In the genomic region with DNA sequence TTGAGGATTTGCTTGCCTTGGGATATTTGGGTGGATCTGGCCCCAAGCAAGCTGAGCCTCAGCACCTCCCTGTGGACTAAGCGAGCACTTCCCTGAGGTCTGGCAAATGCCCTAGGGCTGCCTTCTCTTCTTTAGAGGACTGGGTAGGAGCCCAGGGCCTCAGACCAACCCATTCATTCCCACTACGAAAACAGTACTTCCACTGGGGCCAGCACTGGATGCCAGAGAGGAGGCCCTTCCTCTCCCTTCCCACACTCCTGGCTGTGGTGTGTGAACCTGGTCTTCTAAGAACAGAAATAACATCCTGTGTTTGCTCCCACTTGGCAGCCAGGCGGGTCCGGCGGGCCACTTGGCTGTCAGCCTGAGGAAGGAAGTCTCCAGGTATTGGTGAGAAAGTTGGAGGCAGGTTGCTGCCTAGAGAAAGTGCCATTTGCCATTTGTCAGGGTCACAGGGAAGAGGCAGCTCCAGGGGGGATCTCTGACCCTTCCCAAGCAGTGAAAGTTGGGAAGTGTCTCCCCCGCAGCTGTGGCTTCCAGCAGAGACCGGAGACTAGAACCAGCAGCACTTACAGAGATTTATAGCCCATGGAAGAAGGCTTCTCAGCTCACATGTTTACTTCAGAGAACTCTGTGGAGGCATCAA, we compare ENCODE assay signal across 11 cellular contexts.
A peak's percentile ranks its signal among the peaks of the same experiment; 100 is the strongest.
DNase-seq lines count a peak whose midpoint lies in the region; TF ChIP-seq lines count a peak whose summit lies in the region.
"Had no signal": no experiment of that assay in that cellular context is flagged by ENCODE, and none has a peak within 500 bp of the region (broad histone marks: within the 10 kb centered on the region; RNA-seq: fewer than 3 reads in every experiment).

No MANE protein-coding gene starts in this region.

- H3K27ac ChIP-seq in spleen, result no peak overlapping the region

- no peaks in the 10 kb centered on the region for H3K36me3 ChIP-seq in spleen

- no peak overlapping the region for H3K4me3 ChIP-seq in AG09309 (ENCODE audit: control insufficient read depth, low read depth, low read length)
- H3K4me3 ChIP-seq in epithelial cell of proximal tubule (ENCODE audit: low read depth, low read length), result no peak overlapping the region
- no peak overlapping the region for H3K4me3 ChIP-seq in spleen

- intact Hi-C loops in spleen (cut with DNase I; ENCODE audit: low total_unique reads), result no loop called here
- intact Hi-C loops in posterior cingulate gyrus (cut with DNase I), result no loop called here

- peaks cover 0 to 10% (median 0%) of the 10 kb centered on the region in 7 donors for H3K27me3 ChIP-seq in spleen (replicated peaks in 1 of 7)

- DNase-seq in AG09309 (ENCODE audit: low read depth) (no peak), NCI-H2029 treated with DMSO at 0.1 percent for 48 hours (lab: John Stamatoyannopoulos, UW) (peak; percentile 87), epithelial cell of proximal tubule (ENCODE audit: low read depth) (no peak), mucosa of gallbladder (ENCODE audit: low spot score) (peak; percentile 50), spleen (no peak), posterior cingulate gyrus (no peak), SW480 (ENCODE audit: low spot score) (no peak)
- DNase-seq in central memory CD4-positive, alpha-beta T cell, result no peak
- DNase-seq: NCI-H187; retina; stimulated activated naive CD4-positive, alpha-beta T cell had no signal

- 49 to 67% (median 62%) methylated on average over 6 to 7 of the region's 7 CpGs for WGBS in spleen, 5 donors

- no peaks in the 10 kb centered on the region for H3K4me1 ChIP-seq in spleen

- no peak for TF ChIP-seq POLR2A in spleen (IDR thresholded peaks at IDR 0.05)

- no peaks in the 10 kb centered on the region for H3K9me3 ChIP-seq in spleen

- TF ChIP-seq CTCF in AG09309 (IDR thresholded peaks at IDR 0.05; ENCODE audit: control insufficient read depth, insufficient read depth, low read depth, low read length, missing control alignments) (peak; percentile 39), epithelial cell of proximal tubule (conservative IDR thresholded peaks at IDR 0.05; ENCODE audit: low read depth, low read length) (peak; percentile 42), spleen (IDR thresholded peaks at IDR 0.05 in 8 of 11, conservative IDR thresholded peaks at IDR 0.05 in 3 of 11) (no peak)

Comparison
In these comparisons a context has a peak if more than half of its experiments do, and no peak if none do; other contexts are left out.
1. DNase-seq: peak in NCI-H2029 treated with DMSO at 0.1 percent for 48 hours (single experiment) and mucosa of gallbladder (single experiment); none in AG09309 (single experiment), epithelial cell of proximal tubule (single experiment), spleen (single experiment), central memory CD4-positive, alpha-beta T cell (single experiment), posterior cingulate gyrus (0 of 10) and SW480 (single experiment).
2. CTCF ChIP-seq: peak in AG09309 (single experiment) and epithelial cell of proximal tubule (single experiment); none in spleen (0 of 11).